ENCODE assay signal across 11 cellular contexts in the genomic region with DNA sequence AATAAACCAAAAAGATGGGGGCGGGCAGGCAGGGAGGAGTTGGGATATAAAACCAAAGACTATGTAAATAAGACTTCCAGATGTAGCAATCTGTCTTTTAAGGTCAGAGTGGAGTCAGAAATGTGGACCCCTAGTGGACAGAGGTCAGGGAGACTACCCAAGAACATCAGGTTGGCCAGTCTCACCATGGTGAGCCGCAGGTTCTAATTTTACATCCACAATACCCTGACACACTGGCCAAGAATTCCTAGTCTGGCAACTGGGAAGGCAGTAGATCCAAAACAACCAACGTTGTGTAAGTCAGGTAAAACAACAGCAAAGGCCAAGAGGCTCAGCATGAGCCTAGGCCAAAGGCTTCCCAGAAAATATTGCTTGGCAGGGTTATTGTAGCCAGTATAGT.
DNase-seq lines count a peak whose midpoint lies in the region; ATAC-seq and TF ChIP-seq lines count a peak whose summit lies in the region.
"Had no signal": no experiment of that assay in that cellular context is flagged by ENCODE, and none has a peak within 500 bp of the region (broad histone marks: within the 10 kb centered on the region; RNA-seq: fewer than 3 reads in every experiment).

No MANE protein-coding gene starts in this region.

- H3K27ac ChIP-seq in Karpas-422 (ENCODE audit: low read length): peak overlapping the region; percentile 92
- H3K27ac ChIP-seq in brain microvascular endothelial cell: no peak overlapping the region
- H3K27ac ChIP-seq: colonic mucosa had no signal

- H2AFZ ChIP-seq in Karpas-422 (ENCODE audit: low read length): no peak overlapping the region

- H3K4me1 ChIP-seq in Karpas-422 (ENCODE audit: low read length): peaks cover 91% of the 10 kb centered on the region
- H3K4me1 ChIP-seq: colonic mucosa had no signal

- no peaks in the 10 kb centered on the region for H3K9me2 ChIP-seq in Karpas-422 (replicated peaks; ENCODE audit: insufficient read depth, low read length)

- H3K36me3 ChIP-seq in Karpas-422 (ENCODE audit: insufficient read depth, low read length) (peaks cover 5% of the 10 kb centered on the region; the same call in 1 of the 2 replicates), brain microvascular endothelial cell (replicated peaks) (no peaks in the 10 kb centered on the region)
- H3K36me3 ChIP-seq: colonic mucosa had no signal

- DNase-seq in ELF-1 (ENCODE audit: low read depth, low spot score) (peak; percentile 31), Karpas-422 (peak; percentile 65), brain microvascular endothelial cell (no peak), nephron progenitor cell (no peak), NCI-H1436 (lab: John Stamatoyannopoulos, UW) (no peak)
- DNase-seq: colonic mucosa, NCI-H510A, small intestine had no signal

- H3K4me1 Mint-ChIP-seq in nephron progenitor cell: peaks cover 38% of the 10 kb centered on the region

- H3K27me3 ChIP-seq in Karpas-422 (ENCODE audit: low read length) (no peaks in the 10 kb centered on the region), brain microvascular endothelial cell (replicated peaks) (no peaks in the 10 kb centered on the region)
- H3K27me3 ChIP-seq: colonic mucosa had no signal

- H4K20me1 ChIP-seq in Karpas-422 (ENCODE audit: insufficient read depth, low read depth, low read length): no peaks in the 10 kb centered on the region

- H3K9me3 Mint-ChIP-seq in nephron progenitor cell: no peaks in the 10 kb centered on the region
- H3K9me3 Mint-ChIP-seq: mesothelial cell of epicardium had no signal

- in situ Hi-C loops in brain microvascular endothelial cell (cut with HindIII; ENCODE audit: low pct_ligation_motif_present, low sequenced_read_pairs): no loop called here

- no peak overlapping the region for H3K4me3 ChIP-seq in Karpas-422 (ENCODE audit: low read length)
- H3K4me3 ChIP-seq in brain microvascular endothelial cell (ENCODE audit: low read depth, low read length): no peak overlapping the region
- H3K4me3 ChIP-seq: colonic mucosa had no signal

- no peaks in the 10 kb centered on the region for H3K9me3 ChIP-seq in Karpas-422 (ENCODE audit: low read length)
- H3K9me3 ChIP-seq: colonic mucosa had no signal

- no peaks in the 10 kb centered on the region for H3K27me3 Mint-ChIP-seq in nephron progenitor cell (ENCODE audit: low read depth, poor library complexity)

- ATAC-seq in GM21381 (IDR thresholded peaks at IDR 0.05; ENCODE audit: unreplicated experiment) (no peak), HG03135 (IDR thresholded peaks at IDR 0.05; ENCODE audit: unreplicated experiment) (no peak)

- TF ChIP-seq CTCF in brain microvascular endothelial cell (IDR thresholded peaks at IDR 0.05; ENCODE audit: low read depth, low read length, missing control alignments): peak; percentile 39
- TF ChIP-seq CTCF in nephron progenitor cell (IDR thresholded peaks at IDR 0.05): no peak

- no peak overlapping the region for H3K4me2 ChIP-seq in Karpas-422 (ENCODE audit: low read depth, low read length, poor library complexity, severe bottlenecking)

- no peak overlapping the region for H3K4me3 Mint-ChIP-seq in nephron progenitor cell
- H3K4me3 Mint-ChIP-seq: mesothelial cell of epicardium had no signal

- H3K9ac ChIP-seq in Karpas-422 (ENCODE audit: low read length): no peak overlapping the region

- peak overlapping the region; percentile 91 for H3K27ac Mint-ChIP-seq in nephron progenitor cell
- H3K27ac Mint-ChIP-seq: mesothelial cell of epicardium had no signal

- H3K79me2 ChIP-seq in Karpas-422 (ENCODE audit: low read length): peaks cover 90% of the 10 kb centered on the region

- H3K36me3 Mint-ChIP-seq in nephron progenitor cell (ENCODE audit: low read depth): peaks cover 35% of the 10 kb centered on the region
- H3K36me3 Mint-ChIP-seq: mesothelial cell of epicardium had no signal

Comparison
In these comparisons a context has a peak if more than half of its experiments do, and no peak if none do; other contexts are left out.
1. DNase-seq: peak in ELF-1 (single experiment) and Karpas-422 (single experiment); none in brain microvascular endothelial cell (single experiment), nephron progenitor cell (single experiment) and NCI-H1436 (single experiment).